9 cellular contexts compared by ENCODE assay signal in genomic region chr13:101916758-101917474, GRCh38.
DNase-seq lines count a peak whose midpoint lies in the region; ATAC-seq and TF ChIP-seq lines count a peak whose summit lies in the region.
"Had no signal": no experiment of that assay in that cellular context is flagged by ENCODE, and none has a peak within 500 bp of the region (broad histone marks: within the 10 kb centered on the region; RNA-seq: fewer than 3 reads in every experiment).

No MANE protein-coding gene starts in this region.

- peak overlapping the region; percentile 69 to 82 (median 80) for H3K4me3 Mint-ChIP-seq in brain

- H3K4me3 ChIP-seq in kidney epithelial cell (ENCODE audit: low read depth, low read length) (peak overlapping the region; percentile 27), testis (peak overlapping the region; percentile 21 to 29)

- peak overlapping the region in 2 of 5 experiments; percentile 67 to 90 for H3K27ac Mint-ChIP-seq in brain

- TF ChIP-seq CTCF in brain (conservative IDR thresholded peaks at IDR 0.05) (no peak), kidney epithelial cell (IDR thresholded peaks at IDR 0.05; ENCODE audit: insufficient read depth, low read length, poor library complexity, severe bottlenecking) (no peak), testis (IDR thresholded peaks at IDR 0.05) (no peak)

- H3K36me3 Mint-ChIP-seq in brain: no peaks in the 10 kb centered on the region

- WGBS in testis, 2 donors: 1 to 3% methylated on average over 12 to 71 of the region's 74 CpGs

- no peak for TF ChIP-seq POLR2A in testis (IDR thresholded peaks at IDR 0.05)

- H3K9me3 Mint-ChIP-seq in brain: no peaks in the 10 kb centered on the region

- no peak overlapping the region for H3K27ac ChIP-seq in testis

- H3K27me3 Mint-ChIP-seq in brain: peaks cover 87% of the 10 kb centered on the region

- H3K27me3 ChIP-seq in kidney epithelial cell (ENCODE audit: control insufficient read depth, insufficient read depth, low read length): peaks cover 44% of the 10 kb centered on the region
- peaks cover 6% of the 10 kb centered on the region for H3K27me3 ChIP-seq in testis

- peaks cover 38% of the 10 kb centered on the region for H3K4me1 Mint-ChIP-seq in brain

- H3K36me3 ChIP-seq in kidney epithelial cell (ENCODE audit: control insufficient read depth, insufficient read depth, low read length) (no peaks in the 10 kb centered on the region), testis (ENCODE audit: low read depth, missing control alignments) (no peaks in the 10 kb centered on the region)

- peaks cover 3% of the 10 kb centered on the region for H3K4me1 ChIP-seq in testis

- H3K9me3 ChIP-seq in testis: no peaks in the 10 kb centered on the region

- ATAC-seq in HG02970 (IDR thresholded peaks at IDR 0.05; ENCODE audit: low FRiP score, unreplicated experiment): no peak

- intact Hi-C loops in testis (cut with DNase I; ENCODE audit: low total_unique reads): no loop called here

- DNase-seq in NCI-H345 (lab: John Stamatoyannopoulos, UW) (peak; percentile 49), NCI-H345 treated with DMSO at 0.1 percent for 48 hours (lab: John Stamatoyannopoulos, UW; ENCODE audit: unreplicated experiment) (no peak), kidney epithelial cell (ENCODE audit: low read depth) (no peak), testis (no peak), NK-92 (lab: John Stamatoyannopoulos, UW; ENCODE audit: unreplicated experiment) (no peak), NCI-H510A (lab: John Stamatoyannopoulos, UW) (no peak)
- DNase-seq: activated CD4-positive, CD25-positive, alpha-beta regulatory T cell treated with anti-CD3 and anti-CD28 coated beads, Interleukin-2, amount 50 U/mL, for 72 hours had no signal
